1 cellular context compared by ENCODE assay signal in the genomic region with DNA sequence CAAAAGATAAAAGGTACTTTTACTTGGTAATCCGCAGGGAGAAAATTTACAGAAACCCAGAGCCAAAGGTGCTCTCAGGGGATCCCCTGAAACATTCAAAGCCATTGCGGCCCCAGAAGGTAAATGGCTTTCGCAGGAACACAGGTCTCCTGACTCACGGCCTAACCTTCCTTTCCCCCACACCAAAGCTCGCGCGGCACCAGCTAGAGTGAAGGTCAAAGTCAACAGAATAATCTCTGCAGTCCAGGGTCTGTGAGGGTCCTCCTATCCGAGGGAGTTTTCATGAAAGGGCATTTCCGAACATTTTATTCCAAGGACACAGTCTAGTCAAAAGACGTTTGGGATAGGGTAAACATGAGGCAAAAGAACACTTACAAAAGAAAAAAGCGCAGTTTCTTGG.
TF ChIP-seq lines count a peak whose summit lies in the region.

No MANE protein-coding gene starts in this region.

TF ChIP-seq in H1, 55 proteins besides CTCF, POLR2A, EP300 and RAD21 (continued from another document):
- TF ChIP-seq SAP30 (IDR thresholded peaks at IDR 0.05; ENCODE audit: insufficient read depth, insufficient replicate concordance, low read length): peak; percentile 40
- no peak for TF ChIP-seq TAF1 (IDR thresholded peaks at IDR 0.05; ENCODE audit: low read depth, low read length)
- TF ChIP-seq KDM4A (IDR thresholded peaks at IDR 0.05; ENCODE audit: low read depth, low read length, severe bottlenecking): peak; percentile 8
